Comparison of ENCODE assay signal across 1 cellular context in genomic region chr3:58095471-58096145, GRCh38.
TF ChIP-seq lines count a peak whose summit lies in the region.

No MANE protein-coding gene starts in this region.

TF ChIP-seq in IMR-90, 13 proteins besides CTCF, POLR2A, EP300 and RAD21:
- TF ChIP-seq ELK1 (IDR thresholded peaks at IDR 0.05; ENCODE audit: borderline replicate concordance, low read depth, low read length) (no peak), USF2 (IDR thresholded peaks at IDR 0.05; ENCODE audit: low read depth, low read length) (no peak), RFX5 (IDR thresholded peaks at IDR 0.05; ENCODE audit: low read depth, low read length) (no peak), MXI1 (IDR thresholded peaks at IDR 0.05; ENCODE audit: borderline replicate concordance, low read depth, low read length) (no peak), SMC3 (IDR thresholded peaks at IDR 0.05; ENCODE audit: low read depth, low read length) (no peak), CEBPB (IDR thresholded peaks at IDR 0.05; ENCODE audit: low read depth, low read length) (0 out of 2 replicates have a peak, but pooled peaks have one; percentile 8)
